ENCODE assay signal across 34 cellular contexts in genomic region chr15:95536638-95537037, GRCh38.
"Had no signal": no experiment of that assay in that cellular context is flagged by ENCODE, and none has a peak within 500 bp of the region (broad histone marks: within the 10 kb centered on the region; RNA-seq: fewer than 3 reads in every experiment).

No MANE protein-coding gene starts in this region.

- H3K9ac ChIP-seq: KMS-11 had no signal

- H3K4me2 ChIP-seq: KMS-11 had no signal

- H3K4me3 ChIP-seq: MG63 had no signal

- H3K27me3 ChIP-seq: MG63 had no signal

- H3K36me3 ChIP-seq: MG63 had no signal

- DNase-seq: Karpas-422, Kasumi-1, MG63, MM.1S, MV-4-11, NCI-H1048, NCI-H1092, NCI-H1092 treated with DMSO at 0.1 percent for 48 hours, NCI-H1105, NCI-H1105 treated with DMSO at 0.1 percent for 48 hours, NCI-H1417, NCI-H1417 treated with DMSO at 0.1 percent for 48 hours, NCI-H1436, NCI-H1436 treated with DMSO at 0.1 percent for 48 hours, NCI-H146, NCI-H1694, NCI-H1694 treated with DMSO at 0.1 percent for 48 hours, NCI-H187, NCI-H187 treated with DMSO at 0.1 percent for 48 hours, NCI-H1930, NCI-H2029, NCI-H2029 treated with DMSO at 0.1 percent for 48 hours, NCI-H2081, NCI-H2081 treated with DMSO at 0.1 percent for 48 hours, NCI-H2107, NCI-H2171, NCI-H2171 treated with DMSO at 0.1 percent for 48 hours, NCI-H2227 treated with DMSO at 0.1 percent for 48 hours, NCI-H226, NCI-H345, NCI-H446, NCI-H446 treated with DMSO at 0.1 percent for 48 hours, NCI-H510A had no signal

- H3K27ac ChIP-seq: KMS-11 had no signal
